8 cellular contexts compared by ENCODE assay signal in genomic region chr5:141923443-141924313, GRCh38. TPM values are rescaled to one million over a fixed set of nuclear protein-coding genes. Genes with fewer than 3 reads are reported as not detected.
DNase-seq lines count a peak whose midpoint lies in the region; ATAC-seq and TF ChIP-seq lines count a peak whose summit lies in the region.

TSS of gene DELE1 (plus strand) at chr5:141923871. CDS start at chr5:141923942, 71 bp downstream.

- peak within 1 kb of the TSS; percentile 95 for H2AFZ ChIP-seq in OCI-LY3 (ENCODE audit: low read depth, low read length)

- peaks cover 5% of the 10 kb centered on the region; the same call in 1 of the 2 replicates for H3K4me1 ChIP-seq in OCI-LY3 (ENCODE audit: low read length)

- peak within 1 kb of the TSS; percentile 97 for H3K4me3 ChIP-seq in OCI-LY3 (ENCODE audit: low read length)

- no peaks in the 10 kb centered on the region for H3K9me3 ChIP-seq in OCI-LY3 (ENCODE audit: insufficient read depth, low read length)

- H3K36me3 ChIP-seq in OCI-LY3 (replicated peaks; ENCODE audit: low read depth, low read length), result peaks cover 8% of the 10 kb centered on the region

- peak; percentile 98 for ATAC-seq in GM21381 (IDR thresholded peaks at IDR 0.05; ENCODE audit: unreplicated experiment)

- peak within 1 kb of the TSS; percentile 97 for H3K9ac ChIP-seq in OCI-LY3 (ENCODE audit: low read length)

- no peaks in the 10 kb centered on the region for H3K27me3 ChIP-seq in OCI-LY3 (ENCODE audit: low read depth, low read length)

- peak; percentile 96 for DNase-seq in Caki2 (ENCODE audit: low read depth)
- DNase-seq in HUDEP-2 (lab: John Stamatoyannopoulos, UW; ENCODE audit: unreplicated experiment in 76 of 76), result peak in 75 of 76 experiments; percentile 22 to 98 (median 86)
- DNase-seq in activated CD8-positive, alpha-beta memory T cell treated with anti-CD3 and anti-CD28 coated beads, Interleukin-2, amount 50 U/mL, for 48 hours, result peak; percentile 97
- DNase-seq in endothelial cell (ENCODE audit: low spot score), result peak; percentile 91
- peak; percentile 92 for DNase-seq in midbrain (lab: John Stamatoyannopoulos, UW)
- peak; percentile 75 to 89 for DNase-seq in stimulated activated CD8-positive, alpha-beta memory T cell treated with anti-CD3 and anti-CD28 coated beads, Interleukin-2, amount 100 ng/mL, for 1 hour (ENCODE audit: low read depth in 2 of 2)

- peak within 1 kb of the TSS; percentile 87 for H3K27ac ChIP-seq in OCI-LY3 (ENCODE audit: low read length)

- in situ Hi-C loops in Caki2 (cut with HindIII; ENCODE audit: low pct_unique_long_range_greater_than_20kb, low sequenced_read_pairs), result no loop called here

- no peak for TF ChIP-seq CTCF in OCI-LY3 (IDR thresholded peaks at IDR 0.05; ENCODE audit: low read depth, low read length)
- TF ChIP-seq CTCF in endothelial cell (IDR thresholded peaks at IDR 0.05; ENCODE audit: unreplicated experiment), result no peak

- H3K79me2 ChIP-seq in OCI-LY3 (ENCODE audit: low read length), result peaks cover 13% of the 10 kb centered on the region

- peaks cover 4% of the 10 kb centered on the region; the same call in 1 of the 2 replicates for H4K20me1 ChIP-seq in OCI-LY3 (ENCODE audit: insufficient read depth, low read length)

- H3K4me3 Mint-ChIP-seq in endothelial cell (ENCODE audit: unreplicated experiment), result peak within 1 kb of the TSS; percentile 92

- H3K9me3 Mint-ChIP-seq in endothelial cell (ENCODE audit: unreplicated experiment), result no peaks in the 10 kb centered on the region

- peak within 1 kb of the TSS; percentile 96 for H3K27ac Mint-ChIP-seq in endothelial cell (ENCODE audit: unreplicated experiment)

- H3K36me3 Mint-ChIP-seq in endothelial cell (ENCODE audit: low read depth, unreplicated experiment), result peaks cover 33% of the 10 kb centered on the region

- H3K27me3 Mint-ChIP-seq in endothelial cell (ENCODE audit: unreplicated experiment), result peaks cover 8% of the 10 kb centered on the region

- peaks cover 30% of the 10 kb centered on the region for H3K4me1 Mint-ChIP-seq in endothelial cell (ENCODE audit: unreplicated experiment)

- H3K4me2 ChIP-seq in OCI-LY3 (ENCODE audit: low read length), result peak within 1 kb of the TSS; percentile 76

RNA-seq across cellular contexts. Expression of gene DELE1, which starts in this region (rescaled TPM):
- 32.0 and 42.4 TPM in 2 replicates for total RNA-seq in Caki2 (2014; rRNA removed; shearing (Covaris generic); ENCODE audit: low replicate concordance)
- total RNA-seq in endothelial cell (ENCODE audit: unreplicated experiment), result 115 TPM

Comparison
In these comparisons a context has a peak if more than half of its experiments do, and no peak if none do; other contexts are left out.
1. Peak in every context shown above with its lines: DNase-seq, ATAC-seq, H3K4me3 ChIP-seq and H3K27ac ChIP-seq.